9 cellular contexts compared by ENCODE assay signal in genomic region chr5:141940695-141941271, GRCh38. TPM values are rescaled to one million over a fixed set of nuclear protein-coding genes. Genes with fewer than 3 reads are reported as not detected.
DNase-seq lines count a peak whose midpoint lies in the region; ATAC-seq and TF ChIP-seq lines count a peak whose summit lies in the region.
"Had no signal": no experiment of that assay in that cellular context is flagged by ENCODE, and none has a peak within 500 bp of the region (broad histone marks: within the 10 kb centered on the region; RNA-seq: fewer than 3 reads in every experiment).

No MANE protein-coding gene starts in this region.

- TF ChIP-seq CTCF in astrocyte of the cerebellum (IDR thresholded peaks at IDR 0.05; ENCODE audit: low read depth, low read length, missing control alignments) (peak; percentile 29), lower lobe of right lung (IDR thresholded peaks at IDR 0.05) (no peak), tibial nerve (IDR thresholded peaks at IDR 0.05) (no peak)

- H3K4me1 ChIP-seq in lower lobe of right lung, result peaks cover 34% of the 10 kb centered on the region
- peaks cover 0 to 31% (median 5%) of the 10 kb centered on the region in 4 donors for H3K4me1 ChIP-seq in tibial nerve

- H3K27me3 ChIP-seq in lower lobe of right lung (ENCODE audit: low read depth) (no peaks in the 10 kb centered on the region), tibial nerve (no peaks in the 10 kb centered on the region)
- H3K27me3 ChIP-seq: esophagus squamous epithelium had no signal

- H3K36me3 ChIP-seq in lower lobe of right lung (peaks cover 49% of the 10 kb centered on the region), tibial nerve (peaks cover 0 to 48% (median 17%) of the 10 kb centered on the region in 3 donors)

- H3K4me3 ChIP-seq in astrocyte of the cerebellum (ENCODE audit: low read depth, low read length) (no peak overlapping the region), lower lobe of right lung (no peak overlapping the region), tibial nerve (no peak overlapping the region)
- H3K4me3 ChIP-seq: esophagus squamous epithelium had no signal

- WGBS in tibial nerve, 2 donors, result 20 to 37% methylated on average over 6 of the region's 6 CpGs

- no peak for TF ChIP-seq EP300 in tibial nerve (IDR thresholded peaks at IDR 0.05)

- ATAC-seq in Right ventricle myocardium superior (ENCODE audit: poor library complexity) (peak; percentile 30), lower lobe of right lung (peak; percentile 45 to 56), GM19328 (IDR thresholded peaks at IDR 0.05; ENCODE audit: unreplicated experiment) (no peak)

- peak overlapping the region; percentile 43 for H3K27ac ChIP-seq in lower lobe of right lung
- H3K27ac ChIP-seq in tibial nerve, result peak overlapping the region in 2 of 4 donors; percentile 27 to 30

- no peak for DNase-seq in Right ventricle myocardium superior
- DNase-seq in cardiac septum (ENCODE audit: low spot score), result no peak
- peak; percentile 87 for DNase-seq in astrocyte of the cerebellum (ENCODE audit: low read depth)
- DNase-seq in lower lobe of right lung, result no peak
- DNase-seq in retina, result no peak
- no peak for DNase-seq in NCI-H1092 treated with DMSO at 0.1 percent for 48 hours (lab: John Stamatoyannopoulos, UW)
- no peak for DNase-seq in tibial nerve (ENCODE audit: low spot score in 2 of 2)
- DNase-seq: esophagus squamous epithelium had no signal

- no peaks in the 10 kb centered on the region for H3K9me3 ChIP-seq in lower lobe of right lung
- H3K9me3 ChIP-seq in tibial nerve, result no peaks in the 10 kb centered on the region
- H3K9me3 ChIP-seq: esophagus squamous epithelium had no signal

- intact Hi-C loops in Right ventricle myocardium superior (cut with DNase I) (no loop called here), cardiac septum (cut with DNase I) (no loop called here), lower lobe of right lung (cut with DNase I) (no loop called here)

- in situ Hi-C loops in astrocyte of the cerebellum (cut with HindIII; ENCODE audit: low sequenced_read_pairs), result no loop called here

- no peak for TF ChIP-seq POLR2A in tibial nerve (IDR thresholded peaks at IDR 0.05)

RNA-seq across cellular contexts. Expression of gene DELE1, which starts 17.1 kb away (rescaled TPM):
- total RNA-seq in Right ventricle myocardium superior (99.4 TPM), cardiac septum (115 TPM), lower lobe of right lung (75.0 TPM), tibial nerve (10 to 100 TPM; 59.6 to 80.4 (median 75.7) TPM)

RNA-seq across cellular contexts. Expression of gene PCDH12, which starts 17.2 kb away (rescaled TPM):
- total RNA-seq in Right ventricle myocardium superior, result 9.2 TPM
- 4.9 TPM for total RNA-seq in cardiac septum
- total RNA-seq in lower lobe of right lung, result 14.9 TPM
- 1 to 10 TPM; 1.0 to 4.5 (median 2.6) TPM for total RNA-seq in tibial nerve

RNA-seq across cellular contexts. Expression of gene RNF14, which starts 28.1 kb away (rescaled TPM):
- 104 TPM for total RNA-seq in Right ventricle myocardium superior
- 104 TPM for total RNA-seq in cardiac septum
- 47.1 TPM for total RNA-seq in lower lobe of right lung
- total RNA-seq in tibial nerve, result 10 to 100 TPM; 48.0 to 70.5 (median 57.8) TPM
